Comparison of ENCODE assay signal across 1 cellular context in genomic region chr5:97102010-97102470, GRCh38.
TF ChIP-seq lines count a peak whose summit lies in the region.

No MANE protein-coding gene starts in this region.

TF ChIP-seq in HEK293, 187 proteins besides CTCF, POLR2A, EP300 and RAD21 (continued from another document):
- TF ChIP-seq ZNF76 (tag by site-specific recombination; IDR thresholded peaks at IDR 0.05; ENCODE audit: borderline replicate concordance, low read depth) (no peak), ZBTB49 (tag by site-specific recombination; IDR thresholded peaks at IDR 0.05; ENCODE audit: low read depth) (no peak), ZNF561 (tag by site-specific recombination; IDR thresholded peaks at IDR 0.05; ENCODE audit: borderline replicate concordance) (peak; percentile 40; the same call in 1 of the 2 replicates), ZNF658 (tag by site-specific recombination; IDR thresholded peaks at IDR 0.05) (no peak), ZNF596 (tag by site-specific recombination; IDR thresholded peaks at IDR 0.05) (no peak), ZNF223 (tag by site-specific recombination; IDR thresholded peaks at IDR 0.05) (no peak), ZFP3 (tag by site-specific recombination; IDR thresholded peaks at IDR 0.05; ENCODE audit: low read depth) (no peak), ZBTB20 (tag by site-specific recombination; IDR thresholded peaks at IDR 0.05) (peak; percentile 41; the same call in 1 of the 2 replicates), GLIS1 (tag by site-specific recombination; IDR thresholded peaks at IDR 0.05) (peak; percentile 54), ZNF548 (tag by site-specific recombination; IDR thresholded peaks at IDR 0.05) (no peak), ZNF549 (tag by site-specific recombination; IDR thresholded peaks at IDR 0.05) (no peak), ZNF26 (tag by site-specific recombination; IDR thresholded peaks at IDR 0.05) (no peak), REPIN1 (tag by site-specific recombination; IDR thresholded peaks at IDR 0.05; ENCODE audit: low read depth) (no peak), PATZ1 (tag by site-specific recombination; IDR thresholded peaks at IDR 0.05) (peak; percentile 60; the same call in 1 of the 2 replicates), ZBTB1 (tag by site-specific recombination; IDR thresholded peaks at IDR 0.05) (no peak), HOXD13 (CRISPR knock-in tag; IDR thresholded peaks at IDR 0.05; ENCODE audit: borderline replicate concordance) (no peak), ZNF600 (tag by site-specific recombination; IDR thresholded peaks at IDR 0.05) (0 out of 2 replicates have a peak, but pooled peaks have one; percentile 34)
